10 cellular contexts compared by ENCODE assay signal in the genomic region with DNA sequence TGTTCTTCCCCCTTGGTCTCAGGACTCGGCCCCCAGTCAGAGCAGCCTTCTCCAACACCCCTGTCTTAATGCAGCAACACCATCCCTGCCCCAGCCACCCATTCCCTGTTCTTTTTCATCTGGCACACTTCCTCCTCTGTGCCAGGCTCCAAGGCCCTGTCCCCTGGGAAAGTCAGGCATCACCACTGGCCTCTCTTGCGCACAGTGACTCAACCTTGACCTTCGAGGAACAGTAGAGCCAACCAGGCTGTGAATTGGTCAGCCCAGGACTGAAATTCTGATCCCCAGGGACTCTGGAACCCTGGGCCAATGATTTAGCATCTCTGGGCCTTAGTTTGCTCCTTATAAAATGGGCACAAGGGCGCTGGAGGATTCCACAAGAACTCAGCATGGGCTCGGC. TPM values are rescaled to one million over a fixed set of nuclear protein-coding genes. Genes with fewer than 3 reads are reported as not detected.
DNase-seq lines count a peak whose midpoint lies in the region; ATAC-seq and TF ChIP-seq lines count a peak whose summit lies in the region.
"Had no signal": no experiment of that assay in that cellular context is flagged by ENCODE, and none has a peak within 500 bp of the region (broad histone marks: within the 10 kb centered on the region; RNA-seq: fewer than 3 reads in every experiment).

No MANE protein-coding gene starts in this region.

- TF ChIP-seq CTCF in activated CD8-positive, alpha-beta T cell treated with anti-CD3 and anti-CD28 coated beads for 36 hours (IDR thresholded peaks at IDR 0.05), result no peak
- no peak for TF ChIP-seq CTCF in glutamatergic neuron (IDR thresholded peaks at IDR 0.05; ENCODE audit: partially characterized antibody, unreplicated experiment)
- no peak for TF ChIP-seq CTCF in suprapubic skin (IDR thresholded peaks at IDR 0.05)

- H3K4me1 Mint-ChIP-seq in activated T-cell treated with anti-CD3 and anti-CD28 coated beads, Interleukin-2, amount 50 U/mL, for 4 hours (ENCODE audit: low read depth), result peaks cover 87% of the 10 kb centered on the region
- peaks cover 80% of the 10 kb centered on the region for H3K4me1 Mint-ChIP-seq in activated CD8-positive, alpha-beta T cell treated with anti-CD3 and anti-CD28 coated beads for 36 hours (ENCODE audit: low read depth)
- peaks cover 50% of the 10 kb centered on the region for H3K4me1 Mint-ChIP-seq in glutamatergic neuron (ENCODE audit: low read depth, unreplicated experiment)

- H3K4me3 ChIP-seq in suprapubic skin, result no peak overlapping the region
- H3K4me3 ChIP-seq: SJSA1 had no signal

- intact Hi-C loops in activated CD8-positive, alpha-beta T cell treated with anti-CD3 and anti-CD28 coated beads for 36 hours (cut with micrococcal nuclease), result no loop called here

- H3K9me3 ChIP-seq in suprapubic skin, result no peaks in the 10 kb centered on the region
- H3K9me3 ChIP-seq: SJSA1 had no signal

- H3K36me3 ChIP-seq in suprapubic skin, result no peaks in the 10 kb centered on the region
- H3K36me3 ChIP-seq: SJSA1 had no signal

- peak overlapping the region; percentile 65 for H3K4me3 Mint-ChIP-seq in activated T-cell treated with anti-CD3 and anti-CD28 coated beads, Interleukin-2, amount 50 U/mL, for 4 hours
- peak overlapping the region; percentile 58 for H3K4me3 Mint-ChIP-seq in activated CD8-positive, alpha-beta T cell treated with anti-CD3 and anti-CD28 coated beads for 36 hours
- peak overlapping the region; percentile 34 for H3K4me3 Mint-ChIP-seq in glutamatergic neuron (ENCODE audit: unreplicated experiment)

- TF ChIP-seq POLR2A in suprapubic skin (IDR thresholded peaks at IDR 0.05) (no peak), erythroblast (IDR thresholded peaks at IDR 0.05; ENCODE audit: low read length) (no peak)

- peaks cover 1% of the 10 kb centered on the region for H3K36me3 Mint-ChIP-seq in activated T-cell treated with anti-CD3 and anti-CD28 coated beads, Interleukin-2, amount 50 U/mL, for 4 hours (ENCODE audit: insufficient read depth)
- peaks cover 22% of the 10 kb centered on the region for H3K36me3 Mint-ChIP-seq in activated CD8-positive, alpha-beta T cell treated with anti-CD3 and anti-CD28 coated beads for 36 hours (ENCODE audit: low read depth)
- H3K36me3 Mint-ChIP-seq in glutamatergic neuron (ENCODE audit: unreplicated experiment), result peaks cover 7% of the 10 kb centered on the region

- TF ChIP-seq EP300 in suprapubic skin (IDR thresholded peaks at IDR 0.05), result no peak

- CTCF ChIA-PET in activated CD8-positive, alpha-beta T cell treated with anti-CD3 and anti-CD28 coated beads for 36 hours (lab: Charles Lee), result interaction anchor here (12.6 kb wide), 1 partner anchor 15 kb away, joined by 177 read pairs; no protein-coding TSS in a partner anchor

- ATAC-seq in activated T-cell treated with anti-CD3 and anti-CD28 coated beads, Interleukin-2, amount 50 U/mL, for 4 hours, result no peak
- ATAC-seq in activated CD8-positive, alpha-beta T cell treated with anti-CD3 and anti-CD28 coated beads for 36 hours, result no peak

- H3K4me1 ChIP-seq in suprapubic skin, result peaks cover 94% of the 10 kb centered on the region

- no peaks in the 10 kb centered on the region for H3K27me3 Mint-ChIP-seq in activated T-cell treated with anti-CD3 and anti-CD28 coated beads, Interleukin-2, amount 50 U/mL, for 4 hours (ENCODE audit: low read depth)
- no peaks in the 10 kb centered on the region for H3K27me3 Mint-ChIP-seq in activated CD8-positive, alpha-beta T cell treated with anti-CD3 and anti-CD28 coated beads for 36 hours
- H3K27me3 Mint-ChIP-seq in glutamatergic neuron (ENCODE audit: unreplicated experiment), result peaks cover 11% of the 10 kb centered on the region

- WGBS in suprapubic skin, result 92% methylated on average over 4 of the region's 5 CpGs

- POLR2A ChIA-PET in activated CD8-positive, alpha-beta T cell treated with anti-CD3 and anti-CD28 coated beads for 36 hours (lab: Charles Lee), result interaction anchor here (1.3 to 7.6 kb wide), 5 partner anchors 9 to 101 kb away, joined by 3 to 78 read pairs (median 4); a partner anchor contains a TSS

- H3K27me3 ChIP-seq in suprapubic skin, result no peaks in the 10 kb centered on the region
- H3K27me3 ChIP-seq: SJSA1 had no signal

- peak overlapping the region; percentile 94 for H3K27ac Mint-ChIP-seq in activated CD8-positive, alpha-beta T cell treated with anti-CD3 and anti-CD28 coated beads for 36 hours
- H3K27ac Mint-ChIP-seq in glutamatergic neuron (ENCODE audit: unreplicated experiment), result peak overlapping the region; percentile 77

- H3K9me3 Mint-ChIP-seq in activated T-cell treated with anti-CD3 and anti-CD28 coated beads, Interleukin-2, amount 50 U/mL, for 4 hours, result no peaks in the 10 kb centered on the region
- H3K9me3 Mint-ChIP-seq in activated CD8-positive, alpha-beta T cell treated with anti-CD3 and anti-CD28 coated beads for 36 hours, result no peaks in the 10 kb centered on the region
- peaks cover 18% of the 10 kb centered on the region for H3K9me3 Mint-ChIP-seq in glutamatergic neuron (ENCODE audit: unreplicated experiment)

- peak overlapping the region; percentile 15 for H3K27ac ChIP-seq in suprapubic skin
- H3K27ac ChIP-seq: SJSA1 had no signal

- DNase-seq in activated T-cell treated with anti-CD3 and anti-CD28 coated beads, Interleukin-2, amount 50 U/mL, for 4 hours, result no peak
- DNase-seq in activated T-cell treated with anti-CD3 and anti-CD28 coated beads, Interleukin-2, amount 50 U/mL, for 1 hour, result no peak
- DNase-seq in activated CD8-positive, alpha-beta T cell treated with anti-CD3 and anti-CD28 coated beads for 36 hours, result no peak
- no peak for DNase-seq in glutamatergic neuron
- no peak for DNase-seq in suprapubic skin (ENCODE audit: low spot score in 2 of 2)
- DNase-seq in stimulated activated CD4-positive, alpha-beta T cell treated with anti-CD3 and anti-CD28 coated beads, Interleukin-4, amount 100 ng/mL, for 24 hours, result no peak
- no peak for DNase-seq in pons (ENCODE audit: low spot score)
- no peak for DNase-seq in erythroblast (lab: John Stamatoyannopoulos, UW)
- DNase-seq: NCI-H524 had no signal

RNA-seq across cellular contexts. Expression of a gene that starts 10.5 kb away (rescaled TPM):
- 10 to 100 TPM; 43.2 to 46.7 (median 45.2) TPM for total RNA-seq in activated T-cell treated with anti-CD3 and anti-CD28 coated beads, Interleukin-2, amount 50 U/mL, for 4 hours
- total RNA-seq in activated CD8-positive, alpha-beta T cell treated with anti-CD3 and anti-CD28 coated beads for 36 hours, result 10 to 100 TPM; 80.5 to 88.2 TPM
- total RNA-seq in glutamatergic neuron (ENCODE audit: unreplicated experiment), result 449 TPM
- total RNA-seq in suprapubic skin, result 100 to 1,000 TPM; 173 to 244 (median 212) TPM

RNA-seq across cellular contexts. Expression of a gene that starts 32.2 kb away (rescaled TPM):
- total RNA-seq in activated T-cell treated with anti-CD3 and anti-CD28 coated beads, Interleukin-2, amount 50 U/mL, for 4 hours, result 1 to 10 TPM; 3.0 to 3.3 (median 3.2) TPM
- total RNA-seq in activated CD8-positive, alpha-beta T cell treated with anti-CD3 and anti-CD28 coated beads for 36 hours, result 1 to 10 TPM; 3.6 to 4.1 TPM
- total RNA-seq in glutamatergic neuron (ENCODE audit: unreplicated experiment), result 1.3 TPM
- 10 to 100 TPM in 1 of 4 donors, 1 to 10 TPM in 3; 2.6 to 14.6 (median 5.8) TPM for total RNA-seq in suprapubic skin
- total RNA-seq: SJSA1 had no signal
